9 cellular contexts compared by ENCODE assay signal in genomic region chr4:89055157-89056080, GRCh38. TPM values are rescaled to one million over a fixed set of nuclear protein-coding genes. Genes with fewer than 3 reads are reported as not detected.
A peak's percentile ranks its signal among the peaks of the same experiment; 100 is the strongest.
DNase-seq lines count a peak whose midpoint lies in the region; ATAC-seq, FAIRE-seq and TF ChIP-seq lines count a peak whose summit lies in the region.
"Had no signal": no experiment of that assay in that cellular context is flagged by ENCODE, and none has a peak within 500 bp of the region (broad histone marks: within the 10 kb centered on the region; RNA-seq: fewer than 3 reads in every experiment).

No MANE protein-coding gene starts in this region.

- no peaks in the 10 kb centered on the region for H4K20me1 ChIP-seq in PC-3 (ENCODE audit: low read length)

- intact Hi-C loops in PC-3 (cut with micrococcal nuclease) = loop anchor here (5.0 kb wide), 1 partner anchor 57 kb away; the partner anchor contains the start of gene TIGD2
- intact Hi-C loops in sigmoid colon (cut with DNase I) = no loop called here
- intact Hi-C loops in activated T-helper 2 cell treated with anti-CD3 and anti-CD28 coated beads, Interferon-gamma antibody, Interleukin-2, Interleukin-4, amounts not matched to agents 10 μg/mL and 5 μg/mL and 100 μg/mL, durations not matched to agents 14 hours and 24 hours and 36 hours (cut with micrococcal nuclease) = no loop called here
- intact Hi-C loops in sciatic nerve (cut with DNase I) = no loop called here
- intact Hi-C loops in uterus (cut with DNase I; ENCODE audit: low total_unique reads) = no loop called here
- intact Hi-C loops in pancreas (cut with DNase I) = no loop called here

- H3K36me3 Mint-ChIP-seq in activated T-helper 2 cell treated with anti-CD3 and anti-CD28 coated beads, Interferon-gamma antibody, Interleukin-2, Interleukin-4, amounts not matched to agents 10 μg/mL and 5 μg/mL and 100 μg/mL, durations not matched to agents 14 hours and 24 hours and 36 hours (ENCODE audit: low read depth) = no peaks in the 10 kb centered on the region

- peak overlapping the region; percentile 80 for H3K4me3 ChIP-seq in PC-3 (ENCODE audit: low read length)
- peak overlapping the region; percentile 65 for H3K4me3 ChIP-seq in fibroblast of pulmonary artery (replicated peaks; ENCODE audit: low read depth, low read length)
- H3K4me3 ChIP-seq in sigmoid colon = peak overlapping the region; percentile 37 to 54 (median 51)
- H3K4me3 ChIP-seq in uterus = peak overlapping the region in 1 of 2 donors; percentile 43
- peak overlapping the region in 1 of 4 donors; percentile 46 for H3K4me3 ChIP-seq in pancreas

- FAIRE-seq in GM19239 (lab: Jason Lieb, UNC) = peak; percentile 75
- FAIRE-seq in pancreas (lab: Jason Lieb, UNC) = no peak

- H3K27me3 ChIP-seq in PC-3 (ENCODE audit: low read length) (no peaks in the 10 kb centered on the region), sigmoid colon (no peaks in the 10 kb centered on the region), uterus (no peaks in the 10 kb centered on the region), pancreas (no peaks in the 10 kb centered on the region)

- DNase-seq in GM19239 (ENCODE audit: insufficient read length, low spot score) = no peak
- peak; percentile 24 for DNase-seq in PC-3
- DNase-seq in fibroblast of pulmonary artery (ENCODE audit: low read depth) = no peak
- no peak for DNase-seq in sigmoid colon
- DNase-seq in activated T-helper 2 cell treated with anti-CD3 and anti-CD28 coated beads, Interferon-gamma antibody, Interleukin-2, Interleukin-4, amounts not matched to agents 10 μg/mL and 5 μg/mL and 100 μg/mL, durations not matched to agents 14 hours and 24 hours and 36 hours (ENCODE audit: low spot score) = no peak
- DNase-seq in sciatic nerve (ENCODE audit: low spot score) = no peak
- no peak for DNase-seq in uterus
- DNase-seq in pancreas = no peak
- DNase-seq: activated CD4-positive, alpha-beta T cell treated with anti-CD3 and anti-CD28 coated beads for 48 hours had no signal

- H3K4me1 ChIP-seq in PC-3 (ENCODE audit: insufficient read depth, low read length) = peaks cover 17% of the 10 kb centered on the region
- peaks cover 0 to 32% (median 21%) of the 10 kb centered on the region in 4 donors for H3K4me1 ChIP-seq in sigmoid colon
- peaks cover 0 to 16% of the 10 kb centered on the region in 2 donors for H3K4me1 ChIP-seq in uterus
- peaks cover 13 to 15% (median 13%) of the 10 kb centered on the region in 3 donors for H3K4me1 ChIP-seq in pancreas

- H3K4me2 ChIP-seq in PC-3 (ENCODE audit: low read length) = peak overlapping the region; percentile 89

- TF ChIP-seq CTCF in PC-3 (conservative IDR thresholded peaks at IDR 0.05; ENCODE audit: low read depth, low read length) = no peak
- no peak for TF ChIP-seq CTCF in fibroblast of pulmonary artery (IDR thresholded peaks at IDR 0.05; ENCODE audit: low read length, missing control alignments)
- TF ChIP-seq CTCF in sigmoid colon (IDR thresholded peaks at IDR 0.05) = no peak
- no peak for TF ChIP-seq CTCF in uterus (IDR thresholded peaks at IDR 0.05)
- TF ChIP-seq CTCF in pancreas (IDR thresholded peaks at IDR 0.05) = no peak

- no peak overlapping the region for H2AFZ ChIP-seq in PC-3 (ENCODE audit: low read length)

- no peaks in the 10 kb centered on the region for H3K9me3 ChIP-seq in PC-3 (ENCODE audit: low read length)
- no peaks in the 10 kb centered on the region for H3K9me3 ChIP-seq in sigmoid colon
- H3K9me3 ChIP-seq in uterus = no peaks in the 10 kb centered on the region
- no peaks in the 10 kb centered on the region for H3K9me3 ChIP-seq in pancreas

- no peak for TF ChIP-seq EP300 in sigmoid colon (IDR thresholded peaks at IDR 0.05)

- H3K9me3 Mint-ChIP-seq in activated T-helper 2 cell treated with anti-CD3 and anti-CD28 coated beads, Interferon-gamma antibody, Interleukin-2, Interleukin-4, amounts not matched to agents 10 μg/mL and 5 μg/mL and 100 μg/mL, durations not matched to agents 14 hours and 24 hours and 36 hours = peaks cover 5% of the 10 kb centered on the region

- peaks cover 41% of the 10 kb centered on the region for H3K79me2 ChIP-seq in PC-3 (ENCODE audit: low read length)

- no peaks in the 10 kb centered on the region for H3F3A ChIP-seq in PC-3 (ENCODE audit: low read length, unreplicated experiment)

- no peak overlapping the region for H3K4me3 Mint-ChIP-seq in activated T-helper 2 cell treated with anti-CD3 and anti-CD28 coated beads, Interferon-gamma antibody, Interleukin-2, Interleukin-4, amounts not matched to agents 10 μg/mL and 5 μg/mL and 100 μg/mL, durations not matched to agents 14 hours and 24 hours and 36 hours (ENCODE audit: low read depth)

- BruUV-seq in PC-3 (replicated peaks; lab: Mats Ljungman, UMichigan) = no TSS peak

- WGBS in sigmoid colon, 2 donors = 35 to 79% methylated on average over 1 of the region's 1 CpG
- WGBS in pancreas, 2 donors = 59 to 67% methylated on average over 1 of the region's 1 CpG

- H3K36me3 ChIP-seq in PC-3 (ENCODE audit: low read depth, low read length) (no peaks in the 10 kb centered on the region), sigmoid colon (no peaks in the 10 kb centered on the region), uterus (no peaks in the 10 kb centered on the region), pancreas (no peaks in the 10 kb centered on the region)

- ATAC-seq in PC-3 (peak; percentile 59), sciatic nerve (no peak), pancreas (no peak)

- no peak overlapping the region for H3K27ac ChIP-seq in PC-3 (ENCODE audit: low read length)
- H3K27ac ChIP-seq in sigmoid colon = peak overlapping the region in 2 of 4 donors; percentile 28 to 81
- peak overlapping the region in 1 of 2 donors; percentile 88 for H3K27ac ChIP-seq in uterus
- no peak overlapping the region for H3K27ac ChIP-seq in pancreas

- no peak overlapping the region for H3K27ac Mint-ChIP-seq in activated T-helper 2 cell treated with anti-CD3 and anti-CD28 coated beads, Interferon-gamma antibody, Interleukin-2, Interleukin-4, amounts not matched to agents 10 μg/mL and 5 μg/mL and 100 μg/mL, durations not matched to agents 14 hours and 24 hours and 36 hours

- H3K4me1 Mint-ChIP-seq in activated T-helper 2 cell treated with anti-CD3 and anti-CD28 coated beads, Interferon-gamma antibody, Interleukin-2, Interleukin-4, amounts not matched to agents 10 μg/mL and 5 μg/mL and 100 μg/mL, durations not matched to agents 14 hours and 24 hours and 36 hours (ENCODE audit: low read depth) = peaks cover 13% of the 10 kb centered on the region

- POLR2A ChIA-PET in PC-3 (lab: Charles Lee; ENCODE audit: unreplicated experiment) = no interaction called here

- peaks cover 6% of the 10 kb centered on the region for H3K27me3 Mint-ChIP-seq in activated T-helper 2 cell treated with anti-CD3 and anti-CD28 coated beads, Interferon-gamma antibody, Interleukin-2, Interleukin-4, amounts not matched to agents 10 μg/mL and 5 μg/mL and 100 μg/mL, durations not matched to agents 14 hours and 24 hours and 36 hours (ENCODE audit: low read depth)

- H3K9ac ChIP-seq in PC-3 (ENCODE audit: low read length) = peak overlapping the region; percentile 52; the same call in 1 of the 2 replicates

- no peak for TF ChIP-seq POLR2A in sigmoid colon (IDR thresholded peaks at IDR 0.05)
- no peak for TF ChIP-seq POLR2A in uterus (IDR thresholded peaks at IDR 0.05)

- CTCF ChIA-PET in PC-3 (lab: Charles Lee) = no interaction called here

- no peaks in the 10 kb centered on the region for H3K9me2 ChIP-seq in PC-3 (replicated peaks; ENCODE audit: low read length)

RNA-seq across cellular contexts. Expression of gene FAM13A, which starts 1.6 kb away (rescaled TPM):
- total RNA-seq in PC-3 (2014; rRNA removed) (8.6 and 14.6 TPM in 2 replicates), sigmoid colon (10 to 100 TPM; 41.1 to 49.7 (median 47.3) TPM), sciatic nerve (39.9 TPM), uterus (10 to 100 TPM; 17.7 to 80.3 (median 46.2) TPM), pancreas (10 to 100 TPM; 31.4 to 56.4 (median 45.2) TPM)
- polyA plus RNA-seq in sigmoid colon (10 to 100 TPM in 2 of 3 donors, 1 to 10 TPM in 1; 9.9 to 14.8 (median 10.8) TPM), pancreas (10 to 100 TPM; 15.7 to 16.3 TPM)
- 2.4 and 4.5 TPM in 2 replicates for total RNA-seq in activated T-helper 2 cell treated with anti-CD3 and anti-CD28 coated beads, Interferon-gamma antibody, Interleukin-2, Interleukin-4, amounts not matched to agents 10 μg/mL and 5 μg/mL and 100 μg/mL, durations not matched to agents 14 hours and 24 hours and 36 hours

RNA-seq across cellular contexts. Expression of gene TIGD2, which starts 55.9 kb away (rescaled TPM):
- 4.2 and 5.4 TPM in 2 replicates for total RNA-seq in PC-3 (2014; rRNA removed)
- 1 to 10 TPM; 1.4 to 2.6 (median 1.5) TPM for total RNA-seq in sigmoid colon
- polyA plus RNA-seq in sigmoid colon = 1 to 10 TPM; 2.3 to 3.3 (median 2.4) TPM
- 2.6 and 3.0 TPM in 2 replicates for total RNA-seq in activated T-helper 2 cell treated with anti-CD3 and anti-CD28 coated beads, Interferon-gamma antibody, Interleukin-2, Interleukin-4, amounts not matched to agents 10 μg/mL and 5 μg/mL and 100 μg/mL, durations not matched to agents 14 hours and 24 hours and 36 hours
- 1.5 TPM for total RNA-seq in sciatic nerve
- 1 to 10 TPM in 3 of 4 donors, under 1 TPM in 1; 0.59 to 8.4 (median 3.3) TPM for total RNA-seq in uterus
- total RNA-seq in pancreas = 1 to 10 TPM; 2.7 to 4.7 (median 2.9) TPM
- polyA plus RNA-seq in pancreas = 1 to 10 TPM; 1.7 to 2.4 TPM
